In genomic region chr17:72578817-72579470, GRCh38 we compare ENCODE assay signal across 1 cellular context.
TF ChIP-seq lines count a peak whose summit lies in the region.

No MANE protein-coding gene starts in this region.

TF ChIP-seq in HepG2, 621 proteins besides CTCF, POLR2A, EP300 and RAD21 (continued from another document and continues in another):
- no peak for TF ChIP-seq RERE (CRISPR knock-in tag; IDR thresholded peaks at IDR 0.05; ENCODE audit: low read depth)
- TF ChIP-seq ZNF776 (CRISPR knock-in tag; IDR thresholded peaks at IDR 0.05): no peak
- no peak for TF ChIP-seq ZFP82 (CRISPR knock-in tag; IDR thresholded peaks at IDR 0.05; ENCODE audit: borderline replicate concordance)
- no peak for TF ChIP-seq NFATC3 (CRISPR knock-in tag; IDR thresholded peaks at IDR 0.05)
- peak; percentile 72 for TF ChIP-seq GATAD2A (CRISPR knock-in tag; IDR thresholded peaks at IDR 0.05)
- TF ChIP-seq, protein P1, sequence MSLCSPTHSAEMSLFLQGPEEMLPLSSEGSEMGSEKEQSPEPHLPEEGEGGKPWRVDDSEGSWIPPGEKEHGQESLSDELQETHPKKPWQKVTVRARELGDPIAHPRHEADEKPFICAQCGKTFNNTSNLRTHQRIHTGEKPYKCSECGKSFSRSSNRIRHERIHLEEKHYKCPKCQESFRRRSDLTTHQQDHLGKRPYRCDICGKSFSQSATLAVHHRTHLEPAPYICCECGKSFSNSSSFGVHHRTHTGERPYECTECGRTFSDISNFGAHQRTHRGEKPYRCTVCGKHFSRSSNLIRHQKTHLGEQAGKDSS (CRISPR knock-in tag; IDR thresholded peaks at IDR 0.05; ENCODE audit: borderline replicate concordance, low read depth): no peak
- no peak for TF ChIP-seq PHB2 (IDR thresholded peaks at IDR 0.05; ENCODE audit: partially characterized antibody)
- no peak for TF ChIP-seq PRDM4 (CRISPR knock-in tag; IDR thresholded peaks at IDR 0.05; ENCODE audit: borderline replicate concordance)
- peak; percentile 56; the same call in 1 of the 2 replicates for TF ChIP-seq EHMT2 (IDR thresholded peaks at IDR 0.05; ENCODE audit: borderline replicate concordance, low read depth, low read length)
- no peak for TF ChIP-seq SMARCE1 (IDR thresholded peaks at IDR 0.05; ENCODE audit: borderline replicate concordance)
- TF ChIP-seq, protein P2, sequence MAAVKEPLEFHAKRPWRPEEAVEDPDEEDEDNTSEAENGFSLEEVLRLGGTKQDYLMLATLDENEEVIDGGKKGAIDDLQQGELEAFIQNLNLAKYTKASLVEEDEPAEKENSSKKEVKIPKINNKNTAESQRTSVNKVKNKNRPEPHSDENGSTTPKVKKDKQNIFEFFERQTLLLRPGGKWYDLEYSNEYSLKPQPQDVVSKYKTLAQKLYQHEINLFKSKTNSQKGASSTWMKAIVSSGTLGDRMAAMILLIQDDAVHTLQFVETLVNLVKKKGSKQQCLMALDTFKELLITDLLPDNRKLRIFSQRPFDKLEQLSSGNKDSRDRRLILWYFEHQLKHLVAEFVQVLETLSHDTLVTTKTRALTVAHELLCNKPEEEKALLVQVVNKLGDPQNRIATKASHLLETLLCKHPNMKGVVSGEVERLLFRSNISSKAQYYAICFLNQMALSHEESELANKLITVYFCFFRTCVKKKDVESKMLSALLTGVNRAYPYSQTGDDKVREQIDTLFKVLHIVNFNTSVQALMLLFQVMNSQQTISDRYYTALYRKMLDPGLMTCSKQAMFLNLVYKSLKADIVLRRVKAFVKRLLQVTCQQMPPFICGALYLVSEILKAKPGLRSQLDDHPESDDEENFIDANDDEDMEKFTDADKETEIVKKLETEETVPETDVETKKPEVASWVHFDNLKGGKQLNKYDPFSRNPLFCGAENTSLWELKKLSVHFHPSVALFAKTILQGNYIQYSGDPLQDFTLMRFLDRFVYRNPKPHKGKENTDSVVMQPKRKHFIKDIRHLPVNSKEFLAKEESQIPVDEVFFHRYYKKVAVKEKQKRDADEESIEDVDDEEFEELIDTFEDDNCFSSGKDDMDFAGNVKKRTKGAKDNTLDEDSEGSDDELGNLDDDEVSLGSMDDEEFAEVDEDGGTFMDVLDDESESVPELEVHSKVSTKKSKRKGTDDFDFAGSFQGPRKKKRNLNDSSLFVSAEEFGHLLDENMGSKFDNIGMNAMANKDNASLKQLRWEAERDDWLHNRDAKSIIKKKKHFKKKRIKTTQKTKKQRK (IDR thresholded peaks at IDR 0.05; ENCODE audit: low read length): no peak
- no peak; the same call in 1 of the 2 replicates for TF ChIP-seq SAP130 (CRISPR knock-in tag; IDR thresholded peaks at IDR 0.05; ENCODE audit: low read depth)
- no peak for TF ChIP-seq ZNF724P (CRISPR knock-in tag; IDR thresholded peaks at IDR 0.05; ENCODE audit: borderline replicate concordance)
- no peak for TF ChIP-seq TBP (CRISPR knock-in tag; IDR thresholded peaks at IDR 0.05)
- TF ChIP-seq ATF7-NPFF (CRISPR knock-in tag; IDR thresholded peaks at IDR 0.05; ENCODE audit: low read depth): no peak
- 0 out of 2 replicates have a peak, but pooled peaks have one; percentile 17 for TF ChIP-seq PHF20 (CRISPR knock-in tag; IDR thresholded peaks at IDR 0.05)
- TF ChIP-seq RBM22 (optimal IDR thresholded peaks at IDR 0.05; ENCODE audit: low read length): peak; percentile 97
- TF ChIP-seq ZUFSP (CRISPR knock-in tag; IDR thresholded peaks at IDR 0.05; ENCODE audit: borderline replicate concordance): no peak
- TF ChIP-seq, protein P3, sequence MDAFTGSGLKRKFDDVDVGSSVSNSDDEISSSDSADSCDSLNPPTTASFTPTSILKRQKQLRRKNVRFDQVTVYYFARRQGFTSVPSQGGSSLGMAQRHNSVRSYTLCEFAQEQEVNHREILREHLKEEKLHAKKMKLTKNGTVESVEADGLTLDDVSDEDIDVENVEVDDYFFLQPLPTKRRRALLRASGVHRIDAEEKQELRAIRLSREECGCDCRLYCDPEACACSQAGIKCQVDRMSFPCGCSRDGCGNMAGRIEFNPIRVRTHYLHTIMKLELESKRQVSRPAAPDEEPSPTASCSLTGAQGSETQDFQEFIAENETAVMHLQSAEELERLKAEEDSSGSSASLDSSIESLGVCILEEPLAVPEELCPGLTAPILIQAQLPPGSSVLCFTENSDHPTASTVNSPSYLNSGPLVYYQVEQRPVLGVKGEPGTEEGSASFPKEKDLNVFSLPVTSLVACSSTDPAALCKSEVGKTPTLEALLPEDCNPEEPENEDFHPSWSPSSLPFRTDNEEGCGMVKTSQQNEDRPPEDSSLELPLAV (CRISPR knock-in tag; conservative IDR thresholded peaks at IDR 0.05; ENCODE audit: low read depth): no peak
- no peak for TF ChIP-seq ZNF879 (CRISPR knock-in tag; IDR thresholded peaks at IDR 0.05)
- no peak for TF ChIP-seq ZNF709 (CRISPR knock-in tag; IDR thresholded peaks at IDR 0.05)
- TF ChIP-seq, protein P4, sequence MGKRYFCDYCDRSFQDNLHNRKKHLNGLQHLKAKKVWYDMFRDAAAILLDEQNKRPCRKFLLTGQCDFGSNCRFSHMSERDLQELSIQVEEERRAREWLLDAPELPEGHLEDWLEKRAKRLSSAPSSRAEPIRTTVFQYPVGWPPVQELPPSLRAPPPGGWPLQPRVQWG (CRISPR knock-in tag; IDR thresholded peaks at IDR 0.05; ENCODE audit: borderline replicate concordance, low read depth): no peak
- TF ChIP-seq NR0B2 (CRISPR knock-in tag; IDR thresholded peaks at IDR 0.05): no peak
- peak; percentile 15; the same call in 1 of the 2 replicates for TF ChIP-seq KDM1A (CRISPR knock-in tag; IDR thresholded peaks at IDR 0.05)
- TF ChIP-seq POLR2G (IDR thresholded peaks at IDR 0.05; ENCODE audit: low read depth, low read length): no peak
- no peak for TF ChIP-seq ZNF780A (CRISPR knock-in tag; IDR thresholded peaks at IDR 0.05)
- no peak for TF ChIP-seq MAX (IDR thresholded peaks at IDR 0.05)
- TF ChIP-seq, protein P5, sequence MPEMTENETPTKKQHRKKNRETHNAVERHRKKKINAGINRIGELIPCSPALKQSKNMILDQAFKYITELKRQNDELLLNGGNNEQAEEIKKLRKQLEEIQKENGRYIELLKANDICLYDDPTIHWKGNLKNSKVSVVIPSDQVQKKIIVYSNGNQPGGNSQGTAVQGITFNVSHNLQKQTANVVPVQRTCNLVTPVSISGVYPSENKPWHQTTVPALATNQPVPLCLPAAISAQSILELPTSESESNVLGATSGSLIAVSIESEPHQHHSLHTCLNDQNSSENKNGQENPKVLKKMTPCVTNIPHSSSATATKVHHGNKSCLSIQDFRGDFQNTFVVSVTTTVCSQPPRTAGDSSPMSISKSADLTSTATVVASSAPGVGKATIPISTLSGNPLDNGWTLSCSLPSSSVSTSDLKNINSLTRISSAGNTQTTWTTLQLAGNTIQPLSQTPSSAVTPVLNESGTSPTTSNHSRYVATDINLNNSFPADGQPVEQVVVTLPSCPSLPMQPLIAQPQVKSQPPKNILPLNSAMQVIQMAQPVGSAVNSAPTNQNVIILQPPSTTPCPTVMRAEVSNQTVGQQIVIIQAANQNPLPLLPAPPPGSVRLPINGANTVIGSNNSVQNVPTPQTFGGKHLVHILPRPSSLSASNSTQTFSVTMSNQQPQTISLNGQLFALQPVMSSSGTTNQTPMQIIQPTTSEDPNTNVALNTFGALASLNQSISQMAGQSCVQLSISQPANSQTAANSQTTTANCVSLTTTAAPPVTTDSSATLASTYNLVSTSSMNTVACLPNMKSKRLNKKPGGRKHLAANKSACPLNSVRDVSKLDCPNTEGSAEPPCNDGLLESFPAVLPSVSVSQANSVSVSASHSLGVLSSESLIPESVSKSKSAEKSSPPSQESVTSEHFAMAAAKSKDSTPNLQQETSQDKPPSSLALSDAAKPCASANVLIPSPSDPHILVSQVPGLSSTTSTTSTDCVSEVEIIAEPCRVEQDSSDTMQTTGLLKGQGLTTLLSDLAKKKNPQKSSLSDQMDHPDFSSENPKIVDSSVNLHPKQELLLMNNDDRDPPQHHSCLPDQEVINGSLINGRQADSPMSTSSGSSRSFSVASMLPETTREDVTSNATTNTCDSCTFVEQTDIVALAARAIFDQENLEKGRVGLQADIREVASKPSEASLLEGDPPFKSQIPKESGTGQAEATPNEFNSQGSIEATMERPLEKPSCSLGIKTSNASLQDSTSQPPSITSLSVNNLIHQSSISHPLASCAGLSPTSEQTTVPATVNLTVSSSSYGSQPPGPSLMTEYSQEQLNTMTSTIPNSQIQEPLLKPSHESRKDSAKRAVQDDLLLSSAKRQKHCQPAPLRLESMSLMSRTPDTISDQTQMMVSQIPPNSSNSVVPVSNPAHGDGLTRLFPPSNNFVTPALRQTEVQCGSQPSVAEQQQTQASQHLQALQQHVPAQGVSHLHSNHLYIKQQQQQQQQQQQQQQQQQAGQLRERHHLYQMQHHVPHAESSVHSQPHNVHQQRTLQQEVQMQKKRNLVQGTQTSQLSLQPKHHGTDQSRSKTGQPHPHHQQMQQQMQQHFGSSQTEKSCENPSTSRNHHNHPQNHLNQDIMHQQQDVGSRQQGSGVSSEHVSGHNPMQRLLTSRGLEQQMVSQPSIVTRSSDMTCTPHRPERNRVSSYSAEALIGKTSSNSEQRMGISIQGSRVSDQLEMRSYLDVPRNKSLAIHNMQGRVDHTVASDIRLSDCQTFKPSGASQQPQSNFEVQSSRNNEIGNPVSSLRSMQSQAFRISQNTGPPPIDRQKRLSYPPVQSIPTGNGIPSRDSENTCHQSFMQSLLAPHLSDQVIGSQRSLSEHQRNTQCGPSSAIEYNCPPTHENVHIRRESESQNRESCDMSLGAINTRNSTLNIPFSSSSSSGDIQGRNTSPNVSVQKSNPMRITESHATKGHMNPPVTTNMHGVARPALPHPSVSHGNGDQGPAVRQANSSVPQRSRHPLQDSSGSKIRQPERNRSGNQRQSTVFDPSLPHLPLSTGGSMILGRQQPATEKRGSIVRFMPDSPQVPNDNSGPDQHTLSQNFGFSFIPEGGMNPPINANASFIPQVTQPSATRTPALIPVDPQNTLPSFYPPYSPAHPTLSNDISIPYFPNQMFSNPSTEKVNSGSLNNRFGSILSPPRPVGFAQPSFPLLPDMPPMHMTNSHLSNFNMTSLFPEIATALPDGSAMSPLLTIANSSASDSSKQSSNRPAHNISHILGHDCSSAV (CRISPR knock-in tag; IDR thresholded peaks at IDR 0.05; ENCODE audit: borderline replicate concordance): no peak
- no peak for TF ChIP-seq ZNF230 (CRISPR knock-in tag; IDR thresholded peaks at IDR 0.05)
